12 cellular contexts compared by ENCODE assay signal in the genomic region with DNA sequence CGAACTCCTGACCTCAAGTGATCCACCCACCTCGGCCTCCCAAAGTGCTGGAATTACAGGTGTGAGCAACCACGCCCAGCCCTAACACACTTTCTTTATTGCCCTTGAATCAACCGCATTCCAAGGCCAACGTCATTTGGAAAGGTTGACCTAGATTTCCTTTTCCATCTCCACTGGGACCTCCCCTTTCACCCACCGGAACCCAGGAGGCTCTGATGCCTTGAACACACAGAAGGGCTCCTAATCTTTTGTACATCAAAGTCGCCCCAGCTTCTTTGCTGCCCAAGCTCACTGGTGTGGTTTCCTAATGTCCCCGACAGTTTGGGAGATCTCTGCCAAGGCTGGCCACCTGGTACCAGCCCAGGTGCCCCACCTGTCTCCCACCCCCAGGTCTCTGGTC. TPM values are rescaled to one million over a fixed set of nuclear protein-coding genes. Genes with fewer than 3 reads are reported as not detected.
DNase-seq lines count a peak whose midpoint lies in the region; ATAC-seq and TF ChIP-seq lines count a peak whose summit lies in the region.
"Had no signal": no experiment of that assay in that cellular context is flagged by ENCODE, and none has a peak within 500 bp of the region (broad histone marks: within the 10 kb centered on the region; RNA-seq: fewer than 3 reads in every experiment).

No MANE protein-coding gene starts in this region.

- POLR2A ChIA-PET in WTC11 (lab: Charles Lee): interaction anchor here (0.6 kb wide), 1 partner anchor 442 kb away, joined by 3 read pairs; no protein-coding TSS in a partner anchor

- ATAC-seq in activated T-cell treated with anti-CD3 and anti-CD28 coated beads, Interleukin-2, amount 50 U/mL, for 72 hours (replicated peaks in 1 of 2): no peak
- ATAC-seq in stimulated activated naive CD8-positive, alpha-beta T cell treated with anti-CD3 and anti-CD28 coated beads, Interleukin-15, amount 100 ng/mL, for 72 hours: no peak
- no peak for ATAC-seq in WTC11
- ATAC-seq: Panc1 had no signal

- H3K9me3 ChIP-seq in SJSA1 (replicated peaks): no peaks in the 10 kb centered on the region

- peak overlapping the region; percentile 66 to 74 for H3K4me3 Mint-ChIP-seq in activated T-cell treated with anti-CD3 and anti-CD28 coated beads, Interleukin-2, amount 50 U/mL, for 72 hours
- H3K4me3 Mint-ChIP-seq in glutamatergic neuron (ENCODE audit: unreplicated experiment): no peak overlapping the region
- H3K4me3 Mint-ChIP-seq in stimulated activated naive CD8-positive, alpha-beta T cell treated with anti-CD3 and anti-CD28 coated beads, Interleukin-15, amount 100 ng/mL, for 72 hours: peak overlapping the region; percentile 4 to 7
- H3K4me3 Mint-ChIP-seq in WTC11: no peak overlapping the region
- H3K4me3 Mint-ChIP-seq: activated naive CD4-positive, alpha-beta T cell treated with anti-CD3 and anti-CD28 coated beads, Interleukin-2, amount 50 U/mL, for 24 hours had no signal

- H3K4me1 ChIP-seq in SJSA1 (replicated peaks): peaks cover 38% of the 10 kb centered on the region

- no peak overlapping the region for H3K4me3 ChIP-seq in SJSA1

- H3K4me1 Mint-ChIP-seq in activated T-cell treated with anti-CD3 and anti-CD28 coated beads, Interleukin-2, amount 50 U/mL, for 72 hours (ENCODE audit: low read depth): peaks cover 100% of the 10 kb centered on the region
- peaks cover 13% of the 10 kb centered on the region for H3K4me1 Mint-ChIP-seq in glutamatergic neuron (ENCODE audit: low read depth, unreplicated experiment)
- peaks cover 100% of the 10 kb centered on the region for H3K4me1 Mint-ChIP-seq in stimulated activated naive CD8-positive, alpha-beta T cell treated with anti-CD3 and anti-CD28 coated beads, Interleukin-15, amount 100 ng/mL, for 72 hours
- peaks cover 42% of the 10 kb centered on the region for H3K4me1 Mint-ChIP-seq in WTC11

- CTCF ChIA-PET in WTC11 (lab: Charles Lee): interaction anchor here (0.6 to 1.2 kb wide), 3 partner anchors 9 to 334 kb away, joined by 3 read pairs; no protein-coding TSS in a partner anchor

- H3K36me3 Mint-ChIP-seq in activated T-cell treated with anti-CD3 and anti-CD28 coated beads, Interleukin-2, amount 50 U/mL, for 72 hours (ENCODE audit: insufficient read depth in 2 of 2): peaks cover 0 to 2% of the 10 kb centered on the region in 2 donors
- H3K36me3 Mint-ChIP-seq in glutamatergic neuron (ENCODE audit: unreplicated experiment) (no peaks in the 10 kb centered on the region), WTC11 (no peaks in the 10 kb centered on the region)
- H3K36me3 Mint-ChIP-seq: activated naive CD4-positive, alpha-beta T cell treated with anti-CD3 and anti-CD28 coated beads, Interleukin-2, amount 50 U/mL, for 24 hours had no signal

- DNase-seq in activated T-cell treated with anti-CD3 and anti-CD28 coated beads, Interleukin-2, amount 50 U/mL, for 72 hours: no peak
- no peak for DNase-seq in activated T-cell treated with anti-CD3 and anti-CD28 coated beads, Interleukin-2, amount 50 U/mL, for 1 hour
- DNase-seq in SJSA1 (ENCODE audit: low read depth in 1 of 2, low spot score in 2 of 2): no peak
- no peak for DNase-seq in glutamatergic neuron
- DNase-seq in stimulated activated naive CD8-positive, alpha-beta T cell treated with anti-CD3 and anti-CD28 coated beads, Interleukin-15, amount 100 ng/mL, for 72 hours: no peak
- DNase-seq in NOMO-1 (lab: John Stamatoyannopoulos, UW; ENCODE audit: unreplicated experiment in 2 of 2): no peak
- DNase-seq in NCI-H2171 treated with DMSO at 0.1 percent for 48 hours (lab: John Stamatoyannopoulos, UW): no peak
- DNase-seq in WTC11 (ENCODE audit: low spot score): no peak
- DNase-seq: NCI-H1930, NCI-H526 had no signal

- peak overlapping the region; percentile 66 for H3K27ac Mint-ChIP-seq in activated T-cell treated with anti-CD3 and anti-CD28 coated beads, Interleukin-2, amount 50 U/mL, for 72 hours
- H3K27ac Mint-ChIP-seq in glutamatergic neuron (ENCODE audit: unreplicated experiment) (peak overlapping the region; percentile 12), WTC11 (no peak overlapping the region)
- peak overlapping the region; percentile 35 to 80 for H3K27ac Mint-ChIP-seq in stimulated activated naive CD8-positive, alpha-beta T cell treated with anti-CD3 and anti-CD28 coated beads, Interleukin-15, amount 100 ng/mL, for 72 hours
- H3K27ac Mint-ChIP-seq: activated naive CD4-positive, alpha-beta T cell treated with anti-CD3 and anti-CD28 coated beads, Interleukin-2, amount 50 U/mL, for 24 hours had no signal

- H3K27me3 Mint-ChIP-seq in activated T-cell treated with anti-CD3 and anti-CD28 coated beads, Interleukin-2, amount 50 U/mL, for 72 hours (ENCODE audit: low read depth): no peaks in the 10 kb centered on the region
- peaks cover 4% of the 10 kb centered on the region for H3K27me3 Mint-ChIP-seq in glutamatergic neuron (ENCODE audit: unreplicated experiment)
- no peaks in the 10 kb centered on the region for H3K27me3 Mint-ChIP-seq in stimulated activated naive CD8-positive, alpha-beta T cell treated with anti-CD3 and anti-CD28 coated beads, Interleukin-15, amount 100 ng/mL, for 72 hours
- peaks cover 2% of the 10 kb centered on the region; the same call in 1 of the 2 replicates for H3K27me3 Mint-ChIP-seq in WTC11 (ENCODE audit: low read depth)
- H3K27me3 Mint-ChIP-seq: activated naive CD4-positive, alpha-beta T cell treated with anti-CD3 and anti-CD28 coated beads, Interleukin-2, amount 50 U/mL, for 24 hours had no signal

- H3K9me3 Mint-ChIP-seq in activated T-cell treated with anti-CD3 and anti-CD28 coated beads, Interleukin-2, amount 50 U/mL, for 72 hours: peaks cover 0 to 3% of the 10 kb centered on the region in 2 donors
- H3K9me3 Mint-ChIP-seq in glutamatergic neuron (ENCODE audit: unreplicated experiment): peaks cover 2% of the 10 kb centered on the region
- no peaks in the 10 kb centered on the region for H3K9me3 Mint-ChIP-seq in stimulated activated naive CD8-positive, alpha-beta T cell treated with anti-CD3 and anti-CD28 coated beads, Interleukin-15, amount 100 ng/mL, for 72 hours
- H3K9me3 Mint-ChIP-seq in WTC11: no peaks in the 10 kb centered on the region
- H3K9me3 Mint-ChIP-seq: activated naive CD4-positive, alpha-beta T cell treated with anti-CD3 and anti-CD28 coated beads, Interleukin-2, amount 50 U/mL, for 24 hours had no signal

- H3K36me3 ChIP-seq in SJSA1: no peaks in the 10 kb centered on the region

- H3K27ac ChIP-seq in SJSA1: peak overlapping the region; percentile 94

- TF ChIP-seq CTCF in glutamatergic neuron (IDR thresholded peaks at IDR 0.05; ENCODE audit: partially characterized antibody, unreplicated experiment): no peak
- TF ChIP-seq CTCF in WTC11 (IDR thresholded peaks at IDR 0.05): no peak

- no peaks in the 10 kb centered on the region for H3K27me3 ChIP-seq in SJSA1 (replicated peaks)

TF ChIP-seq in WTC11, 78 proteins besides CTCF, POLR2A, EP300 and RAD21 (continues in another document):
- TF ChIP-seq, protein P1, sequence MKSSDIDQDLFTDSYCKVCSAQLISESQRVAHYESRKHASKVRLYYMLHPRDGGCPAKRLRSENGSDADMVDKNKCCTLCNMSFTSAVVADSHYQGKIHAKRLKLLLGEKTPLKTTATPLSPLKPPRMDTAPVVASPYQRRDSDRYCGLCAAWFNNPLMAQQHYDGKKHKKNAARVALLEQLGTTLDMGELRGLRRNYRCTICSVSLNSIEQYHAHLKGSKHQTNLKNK (CRISPR knock-in tag; IDR thresholded peaks at IDR 0.05): no peak
- TF ChIP-seq ZNF232 (CRISPR knock-in tag; IDR thresholded peaks at IDR 0.05) (no peak), HMGA2 (CRISPR knock-in tag; IDR thresholded peaks at IDR 0.05) (no peak)
- TF ChIP-seq, protein P2, sequence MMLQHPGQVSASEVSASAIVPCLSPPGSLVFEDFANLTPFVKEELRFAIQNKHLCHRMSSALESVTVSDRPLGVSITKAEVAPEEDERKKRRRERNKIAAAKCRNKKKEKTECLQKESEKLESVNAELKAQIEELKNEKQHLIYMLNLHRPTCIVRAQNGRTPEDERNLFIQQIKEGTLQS (CRISPR knock-in tag; conservative IDR thresholded peaks at IDR 0.05): no peak
- TF ChIP-seq, protein P3, sequence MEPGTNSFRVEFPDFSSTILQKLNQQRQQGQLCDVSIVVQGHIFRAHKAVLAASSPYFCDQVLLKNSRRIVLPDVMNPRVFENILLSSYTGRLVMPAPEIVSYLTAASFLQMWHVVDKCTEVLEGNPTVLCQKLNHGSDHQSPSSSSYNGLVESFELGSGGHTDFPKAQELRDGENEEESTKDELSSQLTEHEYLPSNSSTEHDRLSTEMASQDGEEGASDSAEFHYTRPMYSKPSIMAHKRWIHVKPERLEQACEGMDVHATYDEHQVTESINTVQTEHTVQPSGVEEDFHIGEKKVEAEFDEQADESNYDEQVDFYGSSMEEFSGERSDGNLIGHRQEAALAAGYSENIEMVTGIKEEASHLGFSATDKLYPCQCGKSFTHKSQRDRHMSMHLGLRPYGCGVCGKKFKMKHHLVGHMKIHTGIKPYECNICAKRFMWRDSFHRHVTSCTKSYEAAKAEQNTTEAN (CRISPR knock-in tag; IDR thresholded peaks at IDR 0.05): no peak
- TF ChIP-seq, protein P4, sequence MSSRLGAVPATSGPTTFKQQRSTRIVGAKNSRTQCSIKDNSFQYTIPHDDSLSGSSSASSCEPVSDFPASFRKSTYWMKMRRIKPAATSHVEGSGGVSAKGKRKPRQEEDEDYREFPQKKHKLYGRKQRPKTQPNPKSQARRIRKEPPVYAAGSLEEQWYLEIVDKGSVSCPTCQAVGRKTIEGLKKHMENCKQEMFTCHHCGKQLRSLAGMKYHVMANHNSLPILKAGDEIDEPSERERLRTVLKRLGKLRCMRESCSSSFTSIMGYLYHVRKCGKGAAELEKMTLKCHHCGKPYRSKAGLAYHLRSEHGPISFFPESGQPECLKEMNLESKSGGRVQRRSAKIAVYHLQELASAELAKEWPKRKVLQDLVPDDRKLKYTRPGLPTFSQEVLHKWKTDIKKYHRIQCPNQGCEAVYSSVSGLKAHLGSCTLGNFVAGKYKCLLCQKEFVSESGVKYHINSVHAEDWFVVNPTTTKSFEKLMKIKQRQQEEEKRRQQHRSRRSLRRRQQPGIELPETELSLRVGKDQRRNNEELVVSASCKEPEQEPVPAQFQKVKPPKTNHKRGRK (CRISPR knock-in tag; IDR thresholded peaks at IDR 0.05; ENCODE audit: borderline replicate concordance): no peak
- TF ChIP-seq, protein P5, sequence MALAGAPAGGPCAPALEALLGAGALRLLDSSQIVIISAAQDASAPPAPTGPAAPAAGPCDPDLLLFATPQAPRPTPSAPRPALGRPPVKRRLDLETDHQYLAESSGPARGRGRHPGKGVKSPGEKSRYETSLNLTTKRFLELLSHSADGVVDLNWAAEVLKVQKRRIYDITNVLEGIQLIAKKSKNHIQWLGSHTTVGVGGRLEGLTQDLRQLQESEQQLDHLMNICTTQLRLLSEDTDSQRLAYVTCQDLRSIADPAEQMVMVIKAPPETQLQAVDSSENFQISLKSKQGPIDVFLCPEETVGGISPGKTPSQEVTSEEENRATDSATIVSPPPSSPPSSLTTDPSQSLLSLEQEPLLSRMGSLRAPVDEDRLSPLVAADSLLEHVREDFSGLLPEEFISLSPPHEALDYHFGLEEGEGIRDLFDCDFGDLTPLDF (CRISPR knock-in tag; IDR thresholded peaks at IDR 0.05): no peak

RNA-seq across cellular contexts. Expression of a gene that starts 46.2 kb away (rescaled TPM):
- 100 to 1,000 TPM; 130 to 149 TPM for total RNA-seq in activated T-cell treated with anti-CD3 and anti-CD28 coated beads, Interleukin-2, amount 50 U/mL, for 72 hours
- 106 and 108 TPM in 2 replicates for total RNA-seq in SJSA1 (2014; rRNA removed; shearing (Covaris generic))
- total RNA-seq in glutamatergic neuron (ENCODE audit: unreplicated experiment): 60.3 TPM
- total RNA-seq in WTC11 (2021): 35.6 to 38.9 TPM (median 36.9 TPM) in 3 replicates

Comparison
In these comparisons a context has a peak if more than half of its experiments do, and no peak if none do; other contexts are left out.
1. H3K4me3 Mint-ChIP-seq: peak in activated T-cell treated with anti-CD3 and anti-CD28 coated beads, Interleukin-2, amount 50 U/mL, for 72 hours (2 of 2) and stimulated activated naive CD8-positive, alpha-beta T cell treated with anti-CD3 and anti-CD28 coated beads, Interleukin-15, amount 100 ng/mL, for 72 hours (2 of 2); none in glutamatergic neuron (single experiment) and WTC11 (single experiment).